In the genomic region with DNA sequence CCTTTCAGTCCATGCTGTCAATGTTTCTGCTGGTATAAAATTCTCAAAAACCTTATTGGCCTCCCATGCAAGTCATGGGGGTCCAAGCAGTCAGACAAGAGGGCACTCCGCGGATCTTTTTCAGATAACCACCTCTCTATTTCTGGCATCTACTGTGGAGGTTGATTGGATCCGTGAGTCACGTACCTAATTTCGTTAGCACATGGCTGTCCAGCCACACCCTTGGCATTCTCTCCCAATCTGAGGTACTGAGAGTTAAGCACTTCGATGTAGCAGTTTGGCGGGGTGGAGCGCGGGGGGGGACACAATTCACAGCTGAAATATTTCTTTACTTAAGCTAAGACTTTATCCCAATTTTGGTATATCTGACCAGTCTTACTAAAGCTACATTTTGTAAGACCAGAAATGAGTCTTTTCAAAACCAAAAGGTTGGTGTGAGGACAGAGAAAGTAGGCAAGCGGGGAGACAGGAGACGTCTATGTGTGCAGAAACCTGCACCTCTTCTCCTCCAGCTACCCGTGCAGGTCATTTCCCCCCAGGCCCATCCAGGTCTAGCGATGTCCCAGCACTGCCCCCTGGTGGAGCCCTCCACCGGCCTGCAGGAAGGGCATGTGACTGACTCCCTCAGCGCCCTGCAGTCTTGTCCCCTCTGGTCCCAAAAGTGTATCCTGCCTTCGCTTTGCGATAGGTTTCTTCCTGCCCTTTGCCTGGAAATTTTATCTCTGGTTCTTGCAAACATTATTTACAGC, we compare ENCODE assay signal across 7 cellular contexts.
DNase-seq lines count a peak whose midpoint lies in the region; ATAC-seq and TF ChIP-seq lines count a peak whose summit lies in the region.

No MANE protein-coding gene starts in this region.

- TF ChIP-seq POLR2A in NB4 (IDR thresholded peaks at IDR 0.05; ENCODE audit: extremely low read depth, insufficient read length): no peak

- intact Hi-C loops in left ventricle myocardium superior (cut with micrococcal nuclease): no loop called here

- TF ChIP-seq CTCF in NB4 (IDR thresholded peaks at IDR 0.05; ENCODE audit: low read depth, low read length): peak; percentile 79

- H3K4me3 ChIP-seq in NB4 (ENCODE audit: low read depth, low read length): no peak overlapping the region

- ATAC-seq in GM21515 (IDR thresholded peaks at IDR 0.05; ENCODE audit: unreplicated experiment) (peak; percentile 71), left ventricle myocardium superior (peak; percentile 36), GM21619 (IDR thresholded peaks at IDR 0.05; ENCODE audit: unreplicated experiment) (no peak)

- DNase-seq in NB4 (ENCODE audit: low read depth): peak; percentile 68
- DNase-seq in activated T-cell treated with anti-CD3 and anti-CD28 coated beads for 48 hours (ENCODE audit: low read depth): peak; percentile 56
- DNase-seq in left ventricle myocardium superior: peak; percentile 57
- peak; percentile 65 for DNase-seq in stimulated activated CD4-positive, alpha-beta T cell treated with anti-CD3 and anti-CD28 coated beads, Interleukin-4, amount 100 ng/mL, for 1 hour
- no peak for DNase-seq in amniotic stem cell (lab: John Stamatoyannopoulos, UW)
